ENCODE assay signal across 17 cellular contexts in the genomic region with DNA sequence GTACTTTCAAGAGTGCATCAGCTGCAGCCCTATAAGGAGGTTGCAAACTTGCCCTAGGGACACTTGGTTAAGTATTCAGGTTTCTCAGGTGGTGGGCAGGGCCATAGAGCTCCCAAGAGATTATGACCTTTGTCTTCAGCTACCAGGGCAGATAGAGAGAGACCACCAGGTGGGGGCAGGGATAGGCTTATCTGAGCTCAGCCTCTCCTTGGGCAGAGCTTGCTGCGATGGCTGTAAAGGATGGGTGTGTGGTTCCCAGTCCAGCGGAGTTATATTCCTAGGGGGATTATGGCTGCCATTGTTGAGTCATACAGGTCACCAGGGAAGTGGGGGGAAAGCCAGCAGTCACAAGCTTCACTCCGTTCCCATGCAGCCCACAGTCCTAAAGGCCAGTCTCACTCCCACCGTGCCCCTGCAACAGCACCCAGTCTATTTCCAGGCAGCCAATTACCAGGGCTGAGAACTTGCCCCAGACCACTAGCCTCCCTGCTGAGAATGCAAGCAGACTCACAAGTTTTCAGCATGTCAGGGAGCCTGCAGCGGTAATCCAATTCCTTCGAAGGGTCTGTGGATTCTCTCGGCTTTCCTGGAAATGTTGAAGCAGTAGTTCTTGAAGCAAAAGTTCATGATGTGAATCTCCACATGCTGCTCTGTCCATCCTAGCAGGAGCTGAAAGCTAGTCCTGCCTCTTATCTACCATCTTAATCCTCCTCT.
A peak's percentile ranks its signal among the peaks of the same experiment; 100 is the strongest.
DNase-seq lines count a peak whose midpoint lies in the region; ATAC-seq and TF ChIP-seq lines count a peak whose summit lies in the region.
"Had no signal": no experiment of that assay in that cellular context is flagged by ENCODE, and none has a peak within 500 bp of the region (broad histone marks: within the 10 kb centered on the region; RNA-seq: fewer than 3 reads in every experiment).

No MANE protein-coding gene starts in this region.

- TF ChIP-seq CTCF in HEK293 (tag by site-specific recombination; IDR thresholded peaks at IDR 0.05) (no peak), choroid plexus epithelial cell (conservative IDR thresholded peaks at IDR 0.05; ENCODE audit: low read depth, low read length) (no peak), neural crest cell (conservative IDR thresholded peaks at IDR 0.05) (no peak)

- peak; percentile 7 for DNase-seq in choroid plexus epithelial cell (ENCODE audit: low read depth)
- DNase-seq in neural crest cell (ENCODE audit: low read depth, low spot score): no peak
- no peak for DNase-seq in stimulated activated CD4-positive, alpha-beta T cell treated with anti-CD3 and anti-CD28 coated beads, Interleukin-15, amount 100 ng/mL, for 24 hours
- no peak for DNase-seq in NCI-H510A treated with DMSO at 0.1 percent for 48 hours (lab: John Stamatoyannopoulos, UW)
- no peak for DNase-seq in stimulated activated naive B cell treated with anti-CD40 and anti-IgM and Interleukin-4, amounts not matched to agents 10 μg/mL and 1 μg/mL and 100 μg/mL, for 72 hours
- no peak for DNase-seq in NCI-H526 (lab: John Stamatoyannopoulos, UW)
- DNase-seq: Calu3; CD8-positive, alpha-beta T cell; DMS79 treated with DMSO at 0.1 percent for 48 hours; GM23248; HCEC 1CT; HFFc6; IMR-90 had no signal

- H3K4me3 Mint-ChIP-seq in neural crest cell: no peak overlapping the region
- H3K4me3 Mint-ChIP-seq in stimulated activated naive B cell treated with anti-CD40 and anti-IgM and Interleukin-4, amounts not matched to agents 10 μg/mL and 1 μg/mL and 100 μg/mL, for 72 hours: no peak overlapping the region
- H3K4me3 Mint-ChIP-seq: B cell; CD8-positive, alpha-beta T cell; HFFc6 had no signal

- CTCF ChIA-PET in HEK293 (lab: Yijun Ruan, JAX): interaction anchor here (0.7 kb wide), 1 partner anchor 50 kb away, joined by 3 read pairs; no protein-coding TSS in a partner anchor

- no peak for ATAC-seq in stimulated activated naive B cell treated with anti-CD40 and anti-IgM and Interleukin-4, amounts not matched to agents 10 μg/mL and 1 μg/mL and 100 μg/mL, for 72 hours (replicated peaks)
- ATAC-seq: CD8-positive, alpha-beta T cell; GM12878 had no signal

- H3K27me3 Mint-ChIP-seq in neural crest cell (ENCODE audit: low read depth): no peaks in the 10 kb centered on the region
- H3K27me3 Mint-ChIP-seq in stimulated activated naive B cell treated with anti-CD40 and anti-IgM and Interleukin-4, amounts not matched to agents 10 μg/mL and 1 μg/mL and 100 μg/mL, for 72 hours: peaks cover 10 to 24% of the 10 kb centered on the region in 2 donors

- no peaks in the 10 kb centered on the region for H3K36me3 ChIP-seq in HEK293 (ENCODE audit: control insufficient read depth in 2 of 2, insufficient read depth in 1 of 2, low read length in 2 of 2)
- H3K36me3 ChIP-seq: BLaER1 treated with 17β-estradiol and CSF1 and Interleukin-3, amounts not matched to agents 10 nM and 100 nM had no signal

- POLR2A ChIA-PET in HEK293 (lab: Yijun Ruan, JAX): no interaction called here

- H3K4me3 ChIP-seq in HEK293 (ENCODE audit: low read depth, low read length): no peak overlapping the region
- no peak overlapping the region for H3K4me3 ChIP-seq in choroid plexus epithelial cell (ENCODE audit: low read depth, low read length)
- H3K4me3 ChIP-seq: BLaER1 treated with 17β-estradiol and CSF1 and Interleukin-3, amounts not matched to agents 10 nM and 100 nM; GM12878; GM23248 had no signal

- peak overlapping the region; percentile 24 for H3K27ac Mint-ChIP-seq in neural crest cell (ENCODE audit: unreplicated experiment)
- H3K27ac Mint-ChIP-seq in stimulated activated naive B cell treated with anti-CD40 and anti-IgM and Interleukin-4, amounts not matched to agents 10 μg/mL and 1 μg/mL and 100 μg/mL, for 72 hours: no peak overlapping the region
- H3K27ac Mint-ChIP-seq: B cell; CD8-positive, alpha-beta T cell; HFFc6 had no signal

- H3K9me3 Mint-ChIP-seq in neural crest cell: peaks cover 15% of the 10 kb centered on the region
- H3K9me3 Mint-ChIP-seq in stimulated activated naive B cell treated with anti-CD40 and anti-IgM and Interleukin-4, amounts not matched to agents 10 μg/mL and 1 μg/mL and 100 μg/mL, for 72 hours: peaks cover 3 to 7% of the 10 kb centered on the region in 2 donors
- H3K9me3 Mint-ChIP-seq: CD8-positive, alpha-beta T cell; HFFc6 had no signal

- peaks cover 13% of the 10 kb centered on the region for H3K4me1 ChIP-seq in HEK293 (ENCODE audit: control insufficient read depth, insufficient read depth, low read length)
- H3K4me1 ChIP-seq: BLaER1 treated with 17β-estradiol and CSF1 and Interleukin-3, amounts not matched to agents 10 nM and 100 nM had no signal

- no peaks in the 10 kb centered on the region for H3K4me1 Mint-ChIP-seq in neural crest cell
- H3K4me1 Mint-ChIP-seq in stimulated activated naive B cell treated with anti-CD40 and anti-IgM and Interleukin-4, amounts not matched to agents 10 μg/mL and 1 μg/mL and 100 μg/mL, for 72 hours: no peaks in the 10 kb centered on the region
- H3K4me1 Mint-ChIP-seq: B cell had no signal

- no peaks in the 10 kb centered on the region for H3K9me3 ChIP-seq in HEK293 (ENCODE audit: control insufficient read depth, insufficient read depth, low read depth, low read length)
- H3K9me3 ChIP-seq: BLaER1 treated with 17β-estradiol and CSF1 and Interleukin-3, amounts not matched to agents 10 nM and 100 nM had no signal

- H3K27ac ChIP-seq in HEK293 (ENCODE audit: extremely low read depth, low read depth, low read length): no peak overlapping the region
- H3K27ac ChIP-seq: BLaER1 treated with 17β-estradiol and CSF1 and Interleukin-3, amounts not matched to agents 10 nM and 100 nM; GM23248 had no signal

- H3K36me3 Mint-ChIP-seq in neural crest cell (ENCODE audit: low read depth): no peaks in the 10 kb centered on the region
- H3K36me3 Mint-ChIP-seq in stimulated activated naive B cell treated with anti-CD40 and anti-IgM and Interleukin-4, amounts not matched to agents 10 μg/mL and 1 μg/mL and 100 μg/mL, for 72 hours: no peaks in the 10 kb centered on the region
- H3K36me3 Mint-ChIP-seq: CD8-positive, alpha-beta T cell had no signal

TF ChIP-seq in HEK293, 187 proteins besides CTCF, POLR2A, EP300 and RAD21:
- TF ChIP-seq SALL2 (tag by site-specific recombination; IDR thresholded peaks at IDR 0.05; ENCODE audit: borderline replicate concordance) (no peak), ZNF169 (tag by site-specific recombination; IDR thresholded peaks at IDR 0.05) (no peak), ZNF19 (tag by site-specific recombination; IDR thresholded peaks at IDR 0.05; ENCODE audit: low read depth) (no peak), ZNF830 (tag by site-specific recombination; IDR thresholded peaks at IDR 0.05; ENCODE audit: low read depth) (no peak), ZNF843 (tag by site-specific recombination; IDR thresholded peaks at IDR 0.05) (no peak), ZIC2 (tag by site-specific recombination; IDR thresholded peaks at IDR 0.05) (peak; percentile 34; the same call in 1 of the 2 replicates), GLI4 (tag by site-specific recombination; IDR thresholded peaks at IDR 0.05) (no peak)
